ENCODE assay signal across 1 cellular context in genomic region chr16:29973384-29974246, GRCh38.
A peak's percentile ranks its signal among the peaks of the same experiment; 100 is the strongest.
TF ChIP-seq lines count a peak whose summit lies in the region.

TAOK2 (plus strand) TSS chr16:29973868; CDS start chr16:29977773, 3,905 bp downstream.

TF ChIP-seq in HEK293, 187 proteins besides CTCF, POLR2A, EP300 and RAD21 (continued from another document and continues in another):
- TF ChIP-seq ZNF664 (tag by site-specific recombination; IDR thresholded peaks at IDR 0.05) (no peak), FEZF1 (tag by site-specific recombination; IDR thresholded peaks at IDR 0.05) (no peak), ZFHX2 (tag by site-specific recombination; conservative IDR thresholded peaks at IDR 0.05) (peak; percentile 72), ZNF544 (tag by site-specific recombination; IDR thresholded peaks at IDR 0.05) (no peak), GLI4 (tag by site-specific recombination; IDR thresholded peaks at IDR 0.05) (no peak), MYNN (tag by site-specific recombination; IDR thresholded peaks at IDR 0.05; ENCODE audit: borderline replicate concordance) (no peak), ZNF514 (tag by site-specific recombination; IDR thresholded peaks at IDR 0.05) (no peak), ZNF132 (tag by site-specific recombination; IDR thresholded peaks at IDR 0.05; ENCODE audit: borderline replicate concordance) (no peak), ZNF837 (tag by site-specific recombination; IDR thresholded peaks at IDR 0.05) (no peak), ZNF654 (tag by site-specific recombination; IDR thresholded peaks at IDR 0.05; ENCODE audit: low read depth) (no peak), ZNF155 (tag by site-specific recombination; IDR thresholded peaks at IDR 0.05) (no peak), ZNF26 (tag by site-specific recombination; IDR thresholded peaks at IDR 0.05) (no peak), YY2 (tag by site-specific recombination; IDR thresholded peaks at IDR 0.05) (peak; percentile 75), ZSCAN4 (tag by site-specific recombination; IDR thresholded peaks at IDR 0.05) (no peak), ZNF549 (tag by site-specific recombination; IDR thresholded peaks at IDR 0.05) (no peak), ZNF624 (tag by site-specific recombination; IDR thresholded peaks at IDR 0.05) (no peak), ZNF175 (tag by site-specific recombination; IDR thresholded peaks at IDR 0.05) (no peak), ZNF292 (tag by site-specific recombination; IDR thresholded peaks at IDR 0.05; ENCODE audit: borderline replicate concordance, low read depth) (no peak), ZNF473 (tag by site-specific recombination; IDR thresholded peaks at IDR 0.05) (no peak), ZNF157 (tag by site-specific recombination; IDR thresholded peaks at IDR 0.05) (no peak), ZFP69B (tag by site-specific recombination; IDR thresholded peaks at IDR 0.05) (peak; percentile 92), ZNF426 (tag by site-specific recombination; IDR thresholded peaks at IDR 0.05) (no peak), SP3 (tag by site-specific recombination; IDR thresholded peaks at IDR 0.05) (peak; percentile 95), ZNF404 (tag by site-specific recombination; IDR thresholded peaks at IDR 0.05) (no peak), KLF8 (tag by site-specific recombination; IDR thresholded peaks at IDR 0.05) (peak; percentile 67; the same call in 1 of the 2 replicates), ZNF677 (tag by site-specific recombination; IDR thresholded peaks at IDR 0.05) (no peak), ZNF571 (tag by site-specific recombination; IDR thresholded peaks at IDR 0.05) (no peak), WT1 (tag by site-specific recombination; IDR thresholded peaks at IDR 0.05) (0 out of 2 replicates have a peak, but pooled peaks have one; percentile 30), ZNF623 (tag by site-specific recombination; IDR thresholded peaks at IDR 0.05) (no peak; the same call in 1 of the 2 replicates), ZBTB21 (tag by site-specific recombination; IDR thresholded peaks at IDR 0.05) (no peak; the same call in 1 of the 2 replicates), ZNF302 (tag by site-specific recombination; IDR thresholded peaks at IDR 0.05; ENCODE audit: low read depth) (no peak), ZNF10 (tag by site-specific recombination; IDR thresholded peaks at IDR 0.05) (no peak), ZNF843 (tag by site-specific recombination; IDR thresholded peaks at IDR 0.05) (0 out of 2 replicates have a peak, but pooled peaks have one; percentile 35), ZNF174 (tag by site-specific recombination; IDR thresholded peaks at IDR 0.05) (no peak), ZNF510 (tag by site-specific recombination; IDR thresholded peaks at IDR 0.05; ENCODE audit: insufficient replicate concordance) (no peak), ZNF391 (tag by site-specific recombination; IDR thresholded peaks at IDR 0.05; ENCODE audit: borderline replicate concordance, low read depth) (peak; percentile 42; the same call in 1 of the 2 replicates), ZNF169 (tag by site-specific recombination; IDR thresholded peaks at IDR 0.05) (no peak), ZNF112 (tag by site-specific recombination; IDR thresholded peaks at IDR 0.05) (no peak), ZNF558 (tag by site-specific recombination; IDR thresholded peaks at IDR 0.05) (no peak), ZNF239 (tag by site-specific recombination; IDR thresholded peaks at IDR 0.05) (no peak), ZNF704 (tag by site-specific recombination; IDR thresholded peaks at IDR 0.05) (0 out of 2 replicates have a peak, but pooled peaks have one; percentile 53), ZNF350 (tag by site-specific recombination; IDR thresholded peaks at IDR 0.05) (no peak), ZNF610 (tag by site-specific recombination; IDR thresholded peaks at IDR 0.05; ENCODE audit: borderline replicate concordance) (0 out of 2 replicates have a peak, but pooled peaks have one; percentile 67), ZNF530 (tag by site-specific recombination; IDR thresholded peaks at IDR 0.05; ENCODE audit: low read depth) (no peak), SCRT1 (tag by site-specific recombination; IDR thresholded peaks at IDR 0.05; ENCODE audit: borderline replicate concordance) (no peak), ZIC2 (tag by site-specific recombination; IDR thresholded peaks at IDR 0.05) (no peak), REST (tag by site-specific recombination; IDR thresholded peaks at IDR 0.05) (no peak; the same call in 1 of the 2 replicates), ZNF692 (tag by site-specific recombination; IDR thresholded peaks at IDR 0.05) (peak; percentile 94), ZNF707 (tag by site-specific recombination; IDR thresholded peaks at IDR 0.05) (no peak), ZNF133 (tag by site-specific recombination; IDR thresholded peaks at IDR 0.05) (no peak), ZEB2 (tag by site-specific recombination; IDR thresholded peaks at IDR 0.05) (peak; percentile 87), ZBTB17 (tag by site-specific recombination; IDR thresholded peaks at IDR 0.05) (peak; percentile 92), GLIS2 (tag by site-specific recombination; IDR thresholded peaks at IDR 0.05) (peak; percentile 88), ZBTB1 (tag by site-specific recombination; IDR thresholded peaks at IDR 0.05) (no peak), ZNF658 (tag by site-specific recombination; IDR thresholded peaks at IDR 0.05) (no peak), OVOL3 (tag by site-specific recombination; IDR thresholded peaks at IDR 0.05) (no peak), ZNF16 (tag by site-specific recombination; IDR thresholded peaks at IDR 0.05; ENCODE audit: low read depth) (no peak), PRDM1 (tag by site-specific recombination; IDR thresholded peaks at IDR 0.05) (no peak), ZNF121 (tag by site-specific recombination; IDR thresholded peaks at IDR 0.05) (no peak), PRDM6 (tag by site-specific recombination; IDR thresholded peaks at IDR 0.05) (no peak), ZBTB7A (tag by site-specific recombination; IDR thresholded peaks at IDR 0.05; ENCODE audit: low read depth) (peak; percentile 86; the same call in 1 of the 2 replicates)
- TF ChIP-seq, protein P1, sequence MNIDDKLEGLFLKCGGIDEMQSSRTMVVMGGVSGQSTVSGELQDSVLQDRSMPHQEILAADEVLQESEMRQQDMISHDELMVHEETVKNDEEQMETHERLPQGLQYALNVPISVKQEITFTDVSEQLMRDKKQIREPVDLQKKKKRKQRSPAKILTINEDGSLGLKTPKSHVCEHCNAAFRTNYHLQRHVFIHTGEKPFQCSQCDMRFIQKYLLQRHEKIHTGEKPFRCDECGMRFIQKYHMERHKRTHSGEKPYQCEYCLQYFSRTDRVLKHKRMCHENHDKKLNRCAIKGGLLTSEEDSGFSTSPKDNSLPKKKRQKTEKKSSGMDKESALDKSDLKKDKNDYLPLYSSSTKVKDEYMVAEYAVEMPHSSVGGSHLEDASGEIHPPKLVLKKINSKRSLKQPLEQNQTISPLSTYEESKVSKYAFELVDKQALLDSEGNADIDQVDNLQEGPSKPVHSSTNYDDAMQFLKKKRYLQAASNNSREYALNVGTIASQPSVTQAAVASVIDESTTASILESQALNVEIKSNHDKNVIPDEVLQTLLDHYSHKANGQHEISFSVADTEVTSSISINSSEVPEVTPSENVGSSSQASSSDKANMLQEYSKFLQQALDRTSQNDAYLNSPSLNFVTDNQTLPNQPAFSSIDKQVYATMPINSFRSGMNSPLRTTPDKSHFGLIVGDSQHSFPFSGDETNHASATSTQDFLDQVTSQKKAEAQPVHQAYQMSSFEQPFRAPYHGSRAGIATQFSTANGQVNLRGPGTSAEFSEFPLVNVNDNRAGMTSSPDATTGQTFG (tag by site-specific recombination; IDR thresholded peaks at IDR 0.05; ENCODE audit: borderline replicate concordance): no peak
- TF ChIP-seq, protein P2, sequence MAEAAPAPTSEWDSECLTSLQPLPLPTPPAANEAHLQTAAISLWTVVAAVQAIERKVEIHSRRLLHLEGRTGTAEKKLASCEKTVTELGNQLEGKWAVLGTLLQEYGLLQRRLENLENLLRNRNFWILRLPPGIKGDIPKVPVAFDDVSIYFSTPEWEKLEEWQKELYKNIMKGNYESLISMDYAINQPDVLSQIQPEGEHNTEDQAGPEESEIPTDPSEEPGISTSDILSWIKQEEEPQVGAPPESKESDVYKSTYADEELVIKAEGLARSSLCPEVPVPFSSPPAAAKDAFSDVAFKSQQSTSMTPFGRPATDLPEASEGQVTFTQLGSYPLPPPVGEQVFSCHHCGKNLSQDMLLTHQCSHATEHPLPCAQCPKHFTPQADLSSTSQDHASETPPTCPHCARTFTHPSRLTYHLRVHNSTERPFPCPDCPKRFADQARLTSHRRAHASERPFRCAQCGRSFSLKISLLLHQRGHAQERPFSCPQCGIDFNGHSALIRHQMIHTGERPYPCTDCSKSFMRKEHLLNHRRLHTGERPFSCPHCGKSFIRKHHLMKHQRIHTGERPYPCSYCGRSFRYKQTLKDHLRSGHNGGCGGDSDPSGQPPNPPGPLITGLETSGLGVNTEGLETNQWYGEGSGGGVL (tag by site-specific recombination; IDR thresholded peaks at IDR 0.05): peak; percentile 28; the same call in 1 of the 2 replicates
